14 cellular contexts compared by ENCODE assay signal in genomic region chr9:81371824-81372223, GRCh38.
DNase-seq lines count a peak whose midpoint lies in the region; ATAC-seq and TF ChIP-seq lines count a peak whose summit lies in the region.
"Had no signal": no experiment of that assay in that cellular context is flagged by ENCODE, and none has a peak within 500 bp of the region (broad histone marks: within the 10 kb centered on the region; RNA-seq: fewer than 3 reads in every experiment).

No MANE protein-coding gene starts in this region.

- H3F3A ChIP-seq in GM23338 (replicated peaks; ENCODE audit: low read depth): no peaks in the 10 kb centered on the region

- ATAC-seq in GM23338: no peak
- ATAC-seq: GM12878, K562, PC-3 had no signal

- peak; percentile 36 to 43 for TF ChIP-seq RAD21 in liver (IDR thresholded peaks at IDR 0.05)

- H3K79me2 ChIP-seq in GM23338 (replicated peaks; ENCODE audit: insufficient read depth): no peaks in the 10 kb centered on the region

- no peaks in the 10 kb centered on the region; the same call in 1 of the 2 replicates for H3K9me2 ChIP-seq in GM23338 (ENCODE audit: insufficient read depth)

- H3K4me3 Mint-ChIP-seq in GM23338: no peak overlapping the region

- H3K27ac Mint-ChIP-seq in GM23338: no peak overlapping the region

- no peak for DNase-seq in GM23338 (ENCODE audit: low spot score)
- DNase-seq in NCI-H2171 treated with DMSO at 0.1 percent for 48 hours (lab: John Stamatoyannopoulos, UW): peak; percentile 78
- no peak for DNase-seq in KG1 (lab: John Stamatoyannopoulos, UW)
- no peak for DNase-seq in activated CD8-positive, alpha-beta memory T cell treated with anti-CD3 and anti-CD28 coated beads, Interleukin-2, amount 50 U/mL, for 48 hours
- DNase-seq in hippocampal formation (lab: John Stamatoyannopoulos, UW): no peak
- DNase-seq: BE2C, NCI-H1092, NCI-H446, PC-3, Right ventricle myocardium superior had no signal

- H3K27me3 Mint-ChIP-seq in GM23338 (ENCODE audit: insufficient read depth, low read depth, poor library complexity): no peaks in the 10 kb centered on the region

- no peak overlapping the region for H3K27ac ChIP-seq in GM23338 (ENCODE audit: low read depth)
- peak overlapping the region in 1 of 2 donors; percentile 48 for H3K27ac ChIP-seq in liver (ENCODE audit: low read depth in 1 of 2, low read length in 2 of 2)
- H3K27ac ChIP-seq in skeletal muscle tissue (ENCODE audit: low read depth, low read length): peak overlapping the region; percentile 65

- peaks cover 15% of the 10 kb centered on the region for H3K4me1 Mint-ChIP-seq in GM23338

- H3K4me2 ChIP-seq in GM23338: no peak overlapping the region

- TF ChIP-seq CTCF in GM23338 (conservative IDR thresholded peaks at IDR 0.05; ENCODE audit: low read depth in 2 of 2): no peak
- no peak for TF ChIP-seq CTCF in liver (IDR thresholded peaks at IDR 0.05; ENCODE audit: low read depth, low read length, missing input control)

- H3K27me3 ChIP-seq in GM23338 (ENCODE audit: insufficient read depth) (no peaks in the 10 kb centered on the region), liver (ENCODE audit: control insufficient read depth in 4 of 4, insufficient read depth in 4 of 4, low read length in 3 of 4) (no peaks in the 10 kb centered on the region), skeletal muscle tissue (ENCODE audit: control insufficient read depth in 3 of 3, insufficient read depth in 3 of 3, low read length in 3 of 3) (no peaks in the 10 kb centered on the region)
- H3K27me3 ChIP-seq: BE2C had no signal

- no peaks in the 10 kb centered on the region for H4K20me1 ChIP-seq in GM23338 (replicated peaks; ENCODE audit: insufficient read depth)

- H3K9me3 ChIP-seq in liver (ENCODE audit: control insufficient read depth in 4 of 4, low read length in 3 of 4) (no peaks in the 10 kb centered on the region), skeletal muscle tissue (ENCODE audit: control insufficient read depth in 3 of 3, low read length in 3 of 3) (no peaks in the 10 kb centered on the region)
- H3K9me3 ChIP-seq: BE2C had no signal

- no peak overlapping the region for H3K9ac ChIP-seq in liver (ENCODE audit: low read depth in 1 of 2, low read length in 2 of 2)
- peak overlapping the region in 1 of 3 donors; percentile 25 for H3K9ac ChIP-seq in skeletal muscle tissue (ENCODE audit: low read depth in 1 of 3, low read length in 3 of 3)

- no peaks in the 10 kb centered on the region for H3K36me3 ChIP-seq in GM23338 (ENCODE audit: insufficient read depth)
- no peaks in the 10 kb centered on the region for H3K36me3 ChIP-seq in liver (ENCODE audit: control insufficient read depth in 4 of 4, insufficient read depth in 3 of 4, low read depth in 1 of 4, low read length in 3 of 4)
- no peaks in the 10 kb centered on the region for H3K36me3 ChIP-seq in skeletal muscle tissue (ENCODE audit: control insufficient read depth in 3 of 3, insufficient read depth in 3 of 3, low read length in 3 of 3)
- H3K36me3 ChIP-seq: BE2C had no signal

- H3K36me3 Mint-ChIP-seq in GM23338 (ENCODE audit: low read depth): no peaks in the 10 kb centered on the region

- peak overlapping the region; percentile 74 for H2AFZ ChIP-seq in GM23338

- H3K9me3 Mint-ChIP-seq in GM23338: peaks cover 6% of the 10 kb centered on the region; the same call in 2 of the 3 replicates

- H3K4me3 ChIP-seq in GM23338 (no peak overlapping the region), liver (ENCODE audit: low read depth in 1 of 3, low read length in 3 of 3) (no peak overlapping the region), skeletal muscle tissue (ENCODE audit: low read length in 3 of 3) (no peak overlapping the region)
- H3K4me3 ChIP-seq: GM12878, K562 had no signal

- 42% methylated on average over 7 of the region's 7 CpGs for WGBS in liver

- H3K4me1 ChIP-seq in GM23338 (ENCODE audit: insufficient read depth): no peaks in the 10 kb centered on the region
- no peaks in the 10 kb centered on the region for H3K4me1 ChIP-seq in liver (ENCODE audit: control insufficient read depth in 4 of 4, insufficient read depth in 4 of 4, low read length in 3 of 4)
- H3K4me1 ChIP-seq in skeletal muscle tissue (ENCODE audit: control insufficient read depth in 3 of 3, insufficient read depth in 3 of 3, low read length in 3 of 3): peaks cover 16 to 32% (median 23%) of the 10 kb centered on the region in 3 donors

TF ChIP-seq in GM23338, 12 proteins besides CTCF, POLR2A, EP300 and RAD21 (continues in another document):
- TF ChIP-seq ZNF114 (CRISPR knock-in tag; IDR thresholded peaks at IDR 0.05) (no peak), POLR2AphosphoS5 (IDR thresholded peaks at IDR 0.05; ENCODE audit: low read depth) (no peak), ETS1 (IDR thresholded peaks at IDR 0.05) (no peak), CREB1 (CRISPR knock-in tag; IDR thresholded peaks at IDR 0.05; ENCODE audit: low read depth) (no peak), EZH2 (IDR thresholded peaks at IDR 0.05; ENCODE audit: low read depth, unreplicated experiment) (no peak)

TF ChIP-seq in liver, 16 proteins besides CTCF, POLR2A, EP300 and RAD21:
- TF ChIP-seq FOXA2 (IDR thresholded peaks at IDR 0.05) (no peak), HNF4A (conservative IDR thresholded peaks at IDR 0.05) (peak; percentile 17 to 71), GABPA (IDR thresholded peaks at IDR 0.05 in 1 of 2, conservative IDR thresholded peaks at IDR 0.05 in 1 of 2) (peak in 1 of 2 donors; percentile 65), NR2F2 (IDR thresholded peaks at IDR 0.05) (no peak), ZBTB33 (IDR thresholded peaks at IDR 0.05) (no peak), EGR1 (IDR thresholded peaks at IDR 0.05; ENCODE audit: low read depth in 2 of 2) (no peak), ATF3 (IDR thresholded peaks at IDR 0.05) (no peak), JUND (IDR thresholded peaks at IDR 0.05) (peak in 1 of 2 donors; percentile 34), REST (IDR thresholded peaks at IDR 0.05) (no peak), TAF1 (conservative IDR thresholded peaks at IDR 0.05) (no peak), HNF4G (IDR thresholded peaks at IDR 0.05) (no peak), RXRA (IDR thresholded peaks at IDR 0.05) (peak in 1 of 2 donors; percentile 68), FOXA1 (IDR thresholded peaks at IDR 0.05) (no peak), SP1 (IDR thresholded peaks at IDR 0.05) (peak; percentile 23), YY1 (IDR thresholded peaks at IDR 0.05) (peak; percentile 59), MAX (IDR thresholded peaks at IDR 0.05) (peak; percentile 32)
